In the genomic region with DNA sequence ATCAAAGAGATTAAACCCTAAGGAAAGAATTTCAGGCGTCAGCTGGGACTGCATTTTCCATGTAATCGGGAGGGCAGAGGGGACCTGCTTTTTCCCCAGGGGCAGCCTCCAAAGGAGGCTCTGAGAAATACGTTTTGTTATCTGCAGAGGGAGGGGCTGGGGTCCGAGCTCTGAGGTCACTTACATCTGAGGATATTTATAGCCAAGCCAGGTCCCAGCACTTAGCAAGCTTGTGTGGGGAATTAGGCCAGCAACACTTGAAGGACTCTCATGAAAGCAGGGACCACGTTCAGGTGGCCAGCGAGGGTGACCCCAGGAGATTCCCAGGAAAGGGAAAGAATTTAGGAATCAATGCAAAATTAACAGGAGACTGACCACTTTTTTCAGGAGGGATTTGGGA, we compare ENCODE assay signal across 14 cellular contexts.
"Had no signal": no experiment of that assay in that cellular context is flagged by ENCODE, and none has a peak within 500 bp of the region (broad histone marks: within the 10 kb centered on the region; RNA-seq: fewer than 3 reads in every experiment).

No MANE protein-coding gene starts in this region.

- H3K27me3 Mint-ChIP-seq: brain had no signal

- H3K27me3 ChIP-seq: gastrocnemius medialis, left lung, thyroid gland had no signal

- H3K4me3 ChIP-seq: gastrocnemius medialis, left lung, psoas muscle, thyroid gland had no signal

- H3K4me1 Mint-ChIP-seq: activated naive CD8-positive, alpha-beta T cell treated with anti-CD3 and anti-CD28 coated beads, Interleukin-2, amount 10 ng/mL, durations not matched to agents 7 days and 5 days; natural killer cell had no signal

- DNase-seq: activated CD4-positive, alpha-beta T cell treated with anti-CD3 and anti-CD28 coated beads for 4 hours; activated CD8-positive, alpha-beta T cell treated with anti-CD3 and anti-CD28 coated beads for 36 hours; activated naive CD8-positive, alpha-beta T cell treated with anti-CD3 and anti-CD28 coated beads, Interleukin-2, amount 10 ng/mL, durations not matched to agents 7 days and 5 days; dermis blood vessel endothelial cell; gastrocnemius medialis; mesenchymal stem cell; natural killer cell; psoas muscle; stimulated activated CD4-positive, alpha-beta T cell treated with anti-CD3 and anti-CD28 coated beads, Interleukin-12 subunit alpha, Interleukin-12 subunit beta, amount 100 ng/mL, for 4 hours; stimulated activated CD4-positive, alpha-beta T cell treated with anti-CD3 and anti-CD28 coated beads, Interleukin-2, amount 100 ng/mL, for 24 hours; T-helper 17 cell; thyroid gland had no signal

- ATAC-seq: activated CD8-positive, alpha-beta T cell treated with anti-CD3 and anti-CD28 coated beads for 36 hours; gastrocnemius medialis; left lung; psoas muscle; T-helper 17 cell had no signal

- H3K9me3 ChIP-seq: gastrocnemius medialis, left lung, psoas muscle, thyroid gland had no signal

- H3K9me3 Mint-ChIP-seq: activated CD8-positive, alpha-beta T cell treated with anti-CD3 and anti-CD28 coated beads for 36 hours; activated naive CD8-positive, alpha-beta T cell treated with anti-CD3 and anti-CD28 coated beads, Interleukin-2, amount 10 ng/mL, durations not matched to agents 7 days and 5 days; brain; natural killer cell had no signal

- H3K4me3 Mint-ChIP-seq: activated CD8-positive, alpha-beta T cell treated with anti-CD3 and anti-CD28 coated beads for 36 hours; activated naive CD8-positive, alpha-beta T cell treated with anti-CD3 and anti-CD28 coated beads, Interleukin-2, amount 10 ng/mL, durations not matched to agents 7 days and 5 days; brain; natural killer cell; T-helper 17 cell had no signal

- H3K27ac ChIP-seq: gastrocnemius medialis, left lung, psoas muscle, thyroid gland had no signal

- H3K27ac Mint-ChIP-seq: activated CD8-positive, alpha-beta T cell treated with anti-CD3 and anti-CD28 coated beads for 36 hours; activated naive CD8-positive, alpha-beta T cell treated with anti-CD3 and anti-CD28 coated beads, Interleukin-2, amount 10 ng/mL, durations not matched to agents 7 days and 5 days; brain; natural killer cell; T-helper 17 cell had no signal

- H3K36me3 ChIP-seq: gastrocnemius medialis, left lung, thyroid gland had no signal

- H3K4me1 ChIP-seq: gastrocnemius medialis, left lung, psoas muscle, thyroid gland had no signal

- H3K36me3 Mint-ChIP-seq: activated naive CD8-positive, alpha-beta T cell treated with anti-CD3 and anti-CD28 coated beads, Interleukin-2, amount 10 ng/mL, durations not matched to agents 7 days and 5 days; brain; natural killer cell had no signal
